In genomic region chr1:185636848-185637247, GRCh38 we compare ENCODE assay signal across 1 cellular context.
TF ChIP-seq lines count a peak whose summit lies in the region.

No MANE protein-coding gene starts in this region.

TF ChIP-seq in HepG2, 621 proteins besides CTCF, POLR2A, EP300 and RAD21 (continued from another document):
- TF ChIP-seq ZNF800 (CRISPR knock-in tag; IDR thresholded peaks at IDR 0.05) (no peak), KLF9 (CRISPR knock-in tag; IDR thresholded peaks at IDR 0.05; ENCODE audit: low read depth) (no peak), GATAD2A (CRISPR knock-in tag; IDR thresholded peaks at IDR 0.05) (no peak), SETDB1 (CRISPR knock-in tag; IDR thresholded peaks at IDR 0.05; ENCODE audit: borderline replicate concordance) (no peak), ZNF672 (CRISPR knock-in tag; IDR thresholded peaks at IDR 0.05) (no peak), KDM5A (IDR thresholded peaks at IDR 0.05; ENCODE audit: borderline replicate concordance, low read length) (no peak), ZNF781 (CRISPR knock-in tag; IDR thresholded peaks at IDR 0.05; ENCODE audit: borderline replicate concordance, not compliant biosample characterization) (no peak), DMAP1 (CRISPR knock-in tag; IDR thresholded peaks at IDR 0.05) (no peak), NR2F1 (CRISPR knock-in tag; IDR thresholded peaks at IDR 0.05) (no peak)
- TF ChIP-seq, protein P1, sequence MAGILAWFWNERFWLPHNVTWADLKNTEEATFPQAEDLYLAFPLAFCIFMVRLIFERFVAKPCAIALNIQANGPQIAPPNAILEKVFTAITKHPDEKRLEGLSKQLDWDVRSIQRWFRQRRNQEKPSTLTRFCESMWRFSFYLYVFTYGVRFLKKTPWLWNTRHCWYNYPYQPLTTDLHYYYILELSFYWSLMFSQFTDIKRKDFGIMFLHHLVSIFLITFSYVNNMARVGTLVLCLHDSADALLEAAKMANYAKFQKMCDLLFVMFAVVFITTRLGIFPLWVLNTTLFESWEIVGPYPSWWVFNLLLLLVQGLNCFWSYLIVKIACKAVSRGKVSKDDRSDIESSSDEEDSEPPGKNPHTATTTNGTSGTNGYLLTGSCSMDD (CRISPR knock-in tag; IDR thresholded peaks at IDR 0.05) = no peak
- TF ChIP-seq, protein P2, sequence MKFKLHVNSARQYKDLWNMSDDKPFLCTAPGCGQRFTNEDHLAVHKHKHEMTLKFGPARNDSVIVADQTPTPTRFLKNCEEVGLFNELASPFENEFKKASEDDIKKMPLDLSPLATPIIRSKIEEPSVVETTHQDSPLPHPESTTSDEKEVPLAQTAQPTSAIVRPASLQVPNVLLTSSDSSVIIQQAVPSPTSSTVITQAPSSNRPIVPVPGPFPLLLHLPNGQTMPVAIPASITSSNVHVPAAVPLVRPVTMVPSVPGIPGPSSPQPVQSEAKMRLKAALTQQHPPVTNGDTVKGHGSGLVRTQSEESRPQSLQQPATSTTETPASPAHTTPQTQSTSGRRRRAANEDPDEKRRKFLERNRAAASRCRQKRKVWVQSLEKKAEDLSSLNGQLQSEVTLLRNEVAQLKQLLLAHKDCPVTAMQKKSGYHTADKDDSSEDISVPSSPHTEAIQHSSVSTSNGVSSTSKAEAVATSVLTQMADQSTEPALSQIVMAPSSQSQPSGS (CRISPR knock-in tag; IDR thresholded peaks at IDR 0.05) = no peak
- TF ChIP-seq, protein P3, sequence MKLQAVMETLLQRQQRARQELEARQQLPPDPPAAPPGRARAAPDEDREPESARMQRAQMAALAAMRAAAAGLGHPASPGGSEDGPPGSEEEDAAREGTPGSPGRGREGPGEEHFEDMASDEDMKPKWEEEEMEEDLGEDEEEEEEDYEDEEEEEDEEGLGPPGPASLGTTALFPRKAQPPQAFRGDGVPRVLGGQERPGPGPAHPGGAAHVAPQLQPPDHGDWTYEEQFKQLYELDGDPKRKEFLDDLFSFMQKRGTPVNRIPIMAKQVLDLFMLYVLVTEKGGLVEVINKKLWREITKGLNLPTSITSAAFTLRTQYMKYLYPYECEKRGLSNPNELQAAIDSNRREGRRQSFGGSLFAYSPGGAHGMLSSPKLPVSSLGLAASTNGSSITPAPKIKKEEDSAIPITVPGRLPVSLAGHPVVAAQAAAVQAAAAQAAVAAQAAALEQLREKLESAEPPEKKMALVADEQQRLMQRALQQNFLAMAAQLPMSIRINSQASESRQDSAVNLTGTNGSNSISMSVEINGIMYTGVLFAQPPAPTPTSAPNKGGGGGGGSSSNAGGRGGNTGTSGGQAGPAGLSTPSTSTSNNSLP (IDR thresholded peaks at IDR 0.05; ENCODE audit: low read depth, low read length) = no peak
